Comparison of ENCODE assay signal across 17 cellular contexts in genomic region chr2:231128541-231128940, GRCh38. TPM values are rescaled to one million over a fixed set of nuclear protein-coding genes. Genes with fewer than 3 reads are reported as not detected.
"Had no signal": no experiment of that assay in that cellular context is flagged by ENCODE, and none has a peak within 500 bp of the region (broad histone marks: within the 10 kb centered on the region; RNA-seq: fewer than 3 reads in every experiment).

No MANE protein-coding gene starts in this region.

- H3K4me2 ChIP-seq: hepatocyte had no signal

- H3K27me3 Mint-ChIP-seq: activated CD4-positive, alpha-beta memory T cell treated with anti-CD3 and anti-CD28 coated beads for 36 hours; activated CD8-positive, alpha-beta memory T cell treated with anti-CD3 and anti-CD28 coated beads, Interleukin-2, amount 10 ng/mL, durations not matched to agents 7 days and 5 days; stimulated activated memory B cell treated with anti-CD40 and anti-IgM and Interleukin-4, amounts not matched to agents 10 μg/mL and 1 μg/mL and 100 μg/mL, for 72 hours had no signal

- H3K9me3 ChIP-seq: esophagus squamous epithelium, thyroid gland, uterus had no signal

- H3K4me1 ChIP-seq: uterus had no signal

- H3K9me3 Mint-ChIP-seq: activated CD4-positive, alpha-beta memory T cell treated with anti-CD3 and anti-CD28 coated beads for 36 hours; activated naive CD4-positive, alpha-beta T cell treated with anti-CD3 and anti-CD28 coated beads, Interleukin-2, amount 50 U/mL, for 72 hours; stimulated activated memory B cell treated with anti-CD40 and anti-IgM and Interleukin-4, amounts not matched to agents 10 μg/mL and 1 μg/mL and 100 μg/mL, for 72 hours had no signal

- H2AFZ ChIP-seq: hepatocyte had no signal

- H3K36me3 Mint-ChIP-seq: activated CD4-positive, alpha-beta memory T cell treated with anti-CD3 and anti-CD28 coated beads for 36 hours; activated CD8-positive, alpha-beta memory T cell treated with anti-CD3 and anti-CD28 coated beads, Interleukin-2, amount 10 ng/mL, durations not matched to agents 7 days and 5 days; activated naive CD4-positive, alpha-beta T cell treated with anti-CD3 and anti-CD28 coated beads, Interleukin-2, amount 50 U/mL, for 72 hours had no signal

- H3K4me3 ChIP-seq: cardiac muscle cell, esophagus squamous epithelium, hepatocyte, thyroid gland, uterus had no signal

- H3K27ac Mint-ChIP-seq: activated CD4-positive, alpha-beta memory T cell treated with anti-CD3 and anti-CD28 coated beads for 36 hours; activated CD8-positive, alpha-beta memory T cell treated with anti-CD3 and anti-CD28 coated beads, Interleukin-2, amount 10 ng/mL, durations not matched to agents 7 days and 5 days; activated naive CD4-positive, alpha-beta T cell treated with anti-CD3 and anti-CD28 coated beads, Interleukin-2, amount 50 U/mL, for 72 hours; stimulated activated memory B cell treated with anti-CD40 and anti-IgM and Interleukin-4, amounts not matched to agents 10 μg/mL and 1 μg/mL and 100 μg/mL, for 72 hours had no signal

- H3K27ac ChIP-seq: cardiac muscle cell, esophagus squamous epithelium, hepatocyte, thyroid gland, VCaP had no signal

- H3K27me3 ChIP-seq: cardiac muscle cell, esophagus squamous epithelium, hepatocyte, thyroid gland, uterus had no signal

- DNase-seq: activated CD4-positive, alpha-beta memory T cell treated with anti-CD3 and anti-CD28 coated beads for 36 hours; activated CD8-positive, alpha-beta memory T cell treated with anti-CD3 and anti-CD28 coated beads, Interleukin-2, amount 10 ng/mL, durations not matched to agents 7 days and 5 days; activated T-cell treated with anti-CD3 and anti-CD28 coated beads, Interleukin-2, amount 50 U/mL, for 1 hour; esophagus squamous epithelium; left ventricle myocardium superior; stimulated activated CD4-positive, alpha-beta T cell treated with anti-CD3 and anti-CD28 coated beads, Interleukin-2, amount 100 ng/mL, for 48 hours; T-helper 1 cell; thyroid gland; uterus had no signal

- FAIRE-seq: colon, endometrium had no signal

- ATAC-seq: activated CD8-positive, alpha-beta memory T cell treated with anti-CD3 and anti-CD28 coated beads, Interleukin-2, amount 10 ng/mL, durations not matched to agents 7 days and 5 days; activated naive CD4-positive, alpha-beta T cell treated with anti-CD3 and anti-CD28 coated beads, Interleukin-2, amount 50 U/mL, for 72 hours; left ventricle myocardium superior; stimulated activated memory B cell treated with anti-CD40 and anti-IgM and Interleukin-4, amounts not matched to agents 10 μg/mL and 1 μg/mL and 100 μg/mL, for 72 hours had no signal

- H3K4me3 Mint-ChIP-seq: activated CD4-positive, alpha-beta memory T cell treated with anti-CD3 and anti-CD28 coated beads for 36 hours; activated CD8-positive, alpha-beta memory T cell treated with anti-CD3 and anti-CD28 coated beads, Interleukin-2, amount 10 ng/mL, durations not matched to agents 7 days and 5 days; stimulated activated memory B cell treated with anti-CD40 and anti-IgM and Interleukin-4, amounts not matched to agents 10 μg/mL and 1 μg/mL and 100 μg/mL, for 72 hours had no signal

- H3K36me3 ChIP-seq: cardiac muscle cell, esophagus squamous epithelium, thyroid gland, uterus had no signal

RNA-seq across cellular contexts. Expression of gene HTR2B, which starts 3.7 kb away (rescaled TPM):
- total RNA-seq: activated CD4-positive, alpha-beta memory T cell treated with anti-CD3 and anti-CD28 coated beads for 36 hours; activated CD8-positive, alpha-beta memory T cell treated with anti-CD3 and anti-CD28 coated beads, Interleukin-2, amount 10 ng/mL, durations not matched to agents 7 days and 5 days; activated naive CD4-positive, alpha-beta T cell treated with anti-CD3 and anti-CD28 coated beads, Interleukin-2, amount 50 U/mL, for 72 hours; cardiac muscle cell had no signal
- polyA plus RNA-seq: cardiac muscle cell, neural cell had no signal
